In genomic region chr6:70998148-70998547, GRCh38 we compare ENCODE assay signal across 16 cellular contexts. TPM values are rescaled to one million over a fixed set of nuclear protein-coding genes. Genes with fewer than 3 reads are reported as not detected.
A peak's percentile ranks its signal among the peaks of the same experiment; 100 is the strongest.
DNase-seq lines count a peak whose midpoint lies in the region; TF ChIP-seq lines count a peak whose summit lies in the region.
"Had no signal": no experiment of that assay in that cellular context is flagged by ENCODE, and none has a peak within 500 bp of the region (broad histone marks: within the 10 kb centered on the region; RNA-seq: fewer than 3 reads in every experiment).

No MANE protein-coding gene starts in this region.

- no peak overlapping the region for H3K4me3 ChIP-seq in mesendoderm (ENCODE audit: low read length)
- H3K4me3 ChIP-seq: BLaER1 treated with 17β-estradiol and CSF1 and Interleukin-3, amounts not matched to agents 10 nM and 100 nM; HAP-1 had no signal

- no peaks in the 10 kb centered on the region for H3K4me1 ChIP-seq in mesendoderm (ENCODE audit: control insufficient read depth, low read depth, low read length)
- H3K4me1 ChIP-seq: BLaER1 treated with 17β-estradiol and CSF1 and Interleukin-3, amounts not matched to agents 10 nM and 100 nM; HAP-1 had no signal

- H2BK5ac ChIP-seq in mesendoderm (ENCODE audit: low read length), result no peak overlapping the region

- TF ChIP-seq CTCF in Calu3 (IDR thresholded peaks at IDR 0.05; ENCODE audit: unreplicated experiment), result no peak

- no peaks in the 10 kb centered on the region for H3K79me2 ChIP-seq in mesendoderm (ENCODE audit: control insufficient read depth, insufficient read depth, low read length)

- CTCF ChIA-PET in Calu3 (lab: Charles Lee), result interaction anchor here (0.6 kb wide), 2 partner anchors 148 to 1202 kb away, joined by 5 to 10 read pairs; partner anchors contain the start of gene LMBRD1

- no peaks in the 10 kb centered on the region for H3K36me3 Mint-ChIP-seq in Calu3 (ENCODE audit: insufficient read depth, unreplicated experiment)
- H3K36me3 Mint-ChIP-seq: CD4-positive, CD25-positive, alpha-beta regulatory T cell had no signal

- no peak overlapping the region for H3K27ac ChIP-seq in mesendoderm (ENCODE audit: low read depth, low read length)
- H3K27ac ChIP-seq: BLaER1 treated with 17β-estradiol and CSF1 and Interleukin-3, amounts not matched to agents 10 nM and 100 nM had no signal

- no peak overlapping the region for H3K4me2 ChIP-seq in mesendoderm (ENCODE audit: low read length)
- H3K4me2 ChIP-seq: BLaER1 treated with 17β-estradiol and CSF1 and Interleukin-3, amounts not matched to agents 10 nM and 100 nM had no signal

- H3K4me1 Mint-ChIP-seq in Calu3 (ENCODE audit: low read depth, unreplicated experiment), result no peaks in the 10 kb centered on the region
- H3K4me1 Mint-ChIP-seq: CD4-positive, CD25-positive, alpha-beta regulatory T cell had no signal

- no peak overlapping the region for H2BK120ac ChIP-seq in mesendoderm (ENCODE audit: low read depth, low read length)

- no peak overlapping the region for H4K5ac ChIP-seq in mesendoderm (ENCODE audit: low read length)

- no peak overlapping the region for H3K27ac Mint-ChIP-seq in Calu3 (ENCODE audit: unreplicated experiment)
- H3K27ac Mint-ChIP-seq: HFFc6 had no signal

- no peaks in the 10 kb centered on the region for H3K79me1 ChIP-seq in mesendoderm (ENCODE audit: low read length)

- no peaks in the 10 kb centered on the region for H3K36me3 ChIP-seq in mesendoderm (ENCODE audit: control insufficient read depth, insufficient read depth, low read length)
- H3K36me3 ChIP-seq: BLaER1 treated with 17β-estradiol and CSF1 and Interleukin-3, amounts not matched to agents 10 nM and 100 nM; HAP-1 had no signal

- H3K56ac ChIP-seq in mesendoderm (ENCODE audit: low read length), result no peak overlapping the region

- H2BK15ac ChIP-seq in mesendoderm (replicated peaks; ENCODE audit: low read depth), result no peak overlapping the region

- peak; percentile 7 for DNase-seq in NCI-H748 (lab: John Stamatoyannopoulos, UW; ENCODE audit: unreplicated experiment)
- DNase-seq in NCI-H748 treated with DMSO at 0.1 percent for 48 hours (lab: John Stamatoyannopoulos, UW), result no peak
- DNase-seq in brain pericyte (ENCODE audit: low read depth, low spot score), result peak; percentile 13
- peak; percentile 29 for DNase-seq in mesendoderm
- peak; percentile 21 for DNase-seq in smooth muscle cell of the brain vasculature (ENCODE audit: low read depth, low spot score)
- no peak for DNase-seq in Calu3
- no peak for DNase-seq in AG08396 (ENCODE audit: low spot score)
- DNase-seq in DMS53 treated with DMSO at 0.1 percent for 48 hours (lab: John Stamatoyannopoulos, UW; ENCODE audit: unreplicated experiment), result no peak
- DNase-seq: 8988T; CD4-positive, CD25-positive, alpha-beta regulatory T cell; DMS 273 treated with DMSO at 0.1 percent for 48 hours; DMS79; GOT3; HFFc6 had no signal

- no peak overlapping the region for H4K8ac ChIP-seq in mesendoderm (ENCODE audit: low read depth, low read length)

- H3K18ac ChIP-seq in mesendoderm (ENCODE audit: low read length), result no peak overlapping the region

- H3K4ac ChIP-seq in mesendoderm (ENCODE audit: low read depth, low read length), result no peak overlapping the region

- no peak overlapping the region for H3K4me3 Mint-ChIP-seq in Calu3 (ENCODE audit: low read depth, unreplicated experiment)
- H3K4me3 Mint-ChIP-seq: CD4-positive, CD25-positive, alpha-beta regulatory T cell; HFFc6 had no signal

- H2AK5ac ChIP-seq in mesendoderm (ENCODE audit: low read length), result no peak overlapping the region

- WGBS in mesendoderm (ENCODE audit: extremely low coverage, insufficient coverage, low lambda C conversion rate), result no CpG with 5 or more reads among the region's 4 CpGs

- peaks cover 84% of the 10 kb centered on the region for H3K27me3 Mint-ChIP-seq in Calu3 (ENCODE audit: unreplicated experiment)

- H3K23ac ChIP-seq in mesendoderm (ENCODE audit: low read length), result no peak overlapping the region

- no peaks in the 10 kb centered on the region for H3K27me3 ChIP-seq in mesendoderm (ENCODE audit: insufficient read depth, low read length, poor library complexity)
- H3K27me3 ChIP-seq: BLaER1 treated with 17β-estradiol and CSF1 and Interleukin-3, amounts not matched to agents 10 nM and 100 nM had no signal

- H3K9me3 Mint-ChIP-seq in Calu3 (ENCODE audit: low read depth, unreplicated experiment), result peaks cover 7% of the 10 kb centered on the region
- H3K9me3 Mint-ChIP-seq: HFFc6 had no signal

- intact Hi-C loops in Calu3 (cut with micrococcal nuclease; ENCODE audit: unreplicated experiment), result no loop called here

- BruUV-seq in Calu3 (replicated peaks; lab: Mats Ljungman, UMichigan), result no TSS peak

- H3K9ac ChIP-seq in mesendoderm (ENCODE audit: low read length), result no peak overlapping the region
- H3K9ac ChIP-seq: BLaER1 treated with 17β-estradiol and CSF1 and Interleukin-3, amounts not matched to agents 10 nM and 100 nM had no signal

RNA-seq across cellular contexts. Expression of gene B3GAT2, which starts 41.3 kb away (rescaled TPM):
- 0.21 TPM for polyA plus RNA-seq in mesendoderm (2013, experiment 1 of 2)
- 0.24 TPM for polyA plus RNA-seq in mesendoderm (2013, experiment 2 of 2)
- total RNA-seq in Calu3 (2022), result 0.09 and 0.10 TPM in 2 replicates
- total RNA-seq: CD4-positive, CD25-positive, alpha-beta regulatory T cell; HFFc6 had no signal

Comparison
In these comparisons a context has a peak if more than half of its experiments do, and no peak if none do; other contexts are left out.
1. DNase-seq: peak in NCI-H748 (single experiment), brain pericyte (single experiment), mesendoderm (single experiment) and smooth muscle cell of the brain vasculature (single experiment); none in NCI-H748 treated with DMSO at 0.1 percent for 48 hours (single experiment), Calu3 (single experiment), AG08396 (single experiment) and DMS53 treated with DMSO at 0.1 percent for 48 hours (single experiment).